ENCODE assay signal across 1 cellular context in genomic region chr1:44819594-44820327, GRCh38.
TF ChIP-seq lines count a peak whose summit lies in the region.

No MANE protein-coding gene starts in this region.

TF ChIP-seq in HEK293, 187 proteins besides CTCF, POLR2A, EP300 and RAD21 (continued from another document and continues in another):
- TF ChIP-seq KLF17 (tag by site-specific recombination; IDR thresholded peaks at IDR 0.05) (peak; percentile 86), ZNF555 (tag by site-specific recombination; conservative IDR thresholded peaks at IDR 0.05) (no peak), PRDM10 (tag by site-specific recombination; IDR thresholded peaks at IDR 0.05) (no peak; the same call in 1 of the 2 replicates), ZNF248 (tag by site-specific recombination; IDR thresholded peaks at IDR 0.05) (no peak), ZNF433 (tag by site-specific recombination; IDR thresholded peaks at IDR 0.05; ENCODE audit: low read depth) (no peak), PBX3 (CRISPR knock-in tag; IDR thresholded peaks at IDR 0.05) (no peak), ZNF311 (tag by site-specific recombination; IDR thresholded peaks at IDR 0.05; ENCODE audit: borderline replicate concordance) (no peak), GLIS1 (tag by site-specific recombination; IDR thresholded peaks at IDR 0.05) (no peak), BCL6B (tag by site-specific recombination; IDR thresholded peaks at IDR 0.05) (no peak), ZNF510 (tag by site-specific recombination; IDR thresholded peaks at IDR 0.05; ENCODE audit: insufficient replicate concordance) (no peak), KLF16 (tag by site-specific recombination; IDR thresholded peaks at IDR 0.05) (peak; percentile 35), ZSCAN23 (tag by site-specific recombination; IDR thresholded peaks at IDR 0.05) (no peak), ZNF449 (tag by site-specific recombination; IDR thresholded peaks at IDR 0.05) (peak; percentile 49; the same call in 1 of the 2 replicates), TCF7L2 (IDR thresholded peaks at IDR 0.05; ENCODE audit: borderline replicate concordance, low read depth, low read length) (0 out of 2 replicates have a peak, but pooled peaks have one; percentile 14), ZNF776 (tag by site-specific recombination; IDR thresholded peaks at IDR 0.05; ENCODE audit: borderline replicate concordance) (no peak), YY1 (tag by site-specific recombination; IDR thresholded peaks at IDR 0.05) (no peak; the same call in 1 of the 2 replicates), KLF7 (tag by site-specific recombination; IDR thresholded peaks at IDR 0.05; ENCODE audit: borderline replicate concordance) (no peak), ZSCAN30 (tag by site-specific recombination; IDR thresholded peaks at IDR 0.05) (no peak), ZNF558 (tag by site-specific recombination; IDR thresholded peaks at IDR 0.05) (no peak; the same call in 1 of the 2 replicates), ZNF138 (tag by site-specific recombination; IDR thresholded peaks at IDR 0.05; ENCODE audit: borderline replicate concordance) (no peak), ZBTB6 (tag by site-specific recombination; IDR thresholded peaks at IDR 0.05) (0 out of 2 replicates have a peak, but pooled peaks have one; percentile 15), ZNF654 (tag by site-specific recombination; IDR thresholded peaks at IDR 0.05; ENCODE audit: low read depth) (no peak), GFI1B (tag by site-specific recombination; IDR thresholded peaks at IDR 0.05) (no peak), PRDM1 (tag by site-specific recombination; IDR thresholded peaks at IDR 0.05) (peak; percentile 88), ZNF501 (tag by site-specific recombination; IDR thresholded peaks at IDR 0.05) (0 out of 2 replicates have a peak, but pooled peaks have one; percentile 69), SCRT1 (tag by site-specific recombination; IDR thresholded peaks at IDR 0.05; ENCODE audit: borderline replicate concordance) (no peak), ZSCAN5A (tag by site-specific recombination; IDR thresholded peaks at IDR 0.05) (no peak), ZIC2 (tag by site-specific recombination; IDR thresholded peaks at IDR 0.05) (peak; percentile 47; the same call in 1 of the 2 replicates), ZNF223 (tag by site-specific recombination; IDR thresholded peaks at IDR 0.05) (no peak), ZNF112 (tag by site-specific recombination; IDR thresholded peaks at IDR 0.05) (no peak), ZNF24 (tag by site-specific recombination; IDR thresholded peaks at IDR 0.05) (peak; percentile 46; the same call in 1 of the 2 replicates), ZNF473 (tag by site-specific recombination; IDR thresholded peaks at IDR 0.05) (no peak), BCL11B (tag by site-specific recombination; IDR thresholded peaks at IDR 0.05; ENCODE audit: low read depth) (no peak), ZNF704 (tag by site-specific recombination; IDR thresholded peaks at IDR 0.05) (no peak), INSM2 (tag by site-specific recombination; IDR thresholded peaks at IDR 0.05) (no peak), ZNF37A (tag by site-specific recombination; IDR thresholded peaks at IDR 0.05) (no peak), ZNF830 (tag by site-specific recombination; IDR thresholded peaks at IDR 0.05; ENCODE audit: low read depth) (no peak), SCRT2 (tag by site-specific recombination; IDR thresholded peaks at IDR 0.05) (no peak), ZNF26 (tag by site-specific recombination; IDR thresholded peaks at IDR 0.05) (no peak)
